8 cellular contexts compared by ENCODE assay signal in the genomic region with DNA sequence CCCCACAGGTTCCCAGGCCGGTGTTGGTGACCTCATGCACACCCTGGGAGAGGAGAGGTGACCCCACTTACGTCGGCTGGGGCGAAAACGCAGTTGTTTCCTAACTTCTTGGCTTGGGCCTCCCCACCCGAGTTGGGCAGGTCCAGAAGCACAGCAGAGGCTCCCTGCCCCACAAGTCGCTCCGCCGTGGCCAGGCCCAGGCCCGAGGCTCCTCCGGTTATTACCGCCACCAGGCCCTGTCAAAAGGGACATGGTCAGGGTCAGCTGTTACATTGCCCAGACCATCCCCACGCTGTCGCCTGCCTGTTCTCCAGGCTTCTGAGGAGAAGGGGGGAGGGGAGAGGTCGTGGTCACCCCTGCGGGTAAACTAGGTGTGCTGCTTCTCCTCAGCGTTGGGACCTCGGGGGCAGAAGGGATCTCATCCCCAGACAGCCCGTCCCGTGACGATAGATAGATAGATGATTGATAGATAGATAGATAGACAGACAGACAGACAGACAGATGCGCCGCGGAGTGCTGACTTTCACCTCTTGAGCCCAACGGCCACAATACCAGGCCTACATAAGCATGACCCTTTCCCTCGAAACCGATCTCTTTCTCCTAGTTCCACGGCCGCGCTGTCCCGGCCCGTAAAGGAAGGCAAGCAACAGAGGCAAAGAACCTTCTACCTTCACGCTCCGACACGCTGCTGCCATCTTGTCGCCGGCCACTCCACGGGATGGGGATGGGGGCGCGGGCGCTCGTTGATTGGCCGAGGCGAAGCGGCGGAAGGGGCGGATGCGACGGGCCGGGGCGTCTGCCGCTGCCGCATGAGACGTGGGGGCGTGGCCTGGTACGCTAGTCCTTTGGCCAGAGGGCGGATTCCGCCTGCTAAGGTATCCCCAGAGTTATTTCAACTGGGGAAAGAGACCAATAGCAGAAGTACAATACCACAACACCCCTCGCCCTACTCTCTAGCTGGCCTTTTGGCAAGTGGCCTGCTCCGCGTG. TPM values are rescaled to one million over a fixed set of nuclear protein-coding genes. Genes with fewer than 3 reads are reported as not detected.
DNase-seq lines count a peak whose midpoint lies in the region; ATAC-seq and TF ChIP-seq lines count a peak whose summit lies in the region.

A gene (minus strand): TSS at position 720 of the 989 bp plus-strand sequence. CDS start 25 bp downstream, at position 695.

- H3K27ac ChIP-seq in ascending aorta: peak within 1 kb of the TSS; percentile 69 to 83
- H3K27ac ChIP-seq in right cardiac atrium (ENCODE audit: low read length): peak within 1 kb of the TSS; percentile 43
- peak within 1 kb of the TSS; percentile 66 for H3K27ac ChIP-seq in rectal smooth muscle tissue (ENCODE audit: low read depth, low read length)
- H3K27ac ChIP-seq in aorta (ENCODE audit: low read depth in 1 of 2, low read length in 2 of 2): peak within 1 kb of the TSS in 1 of 2 donors; percentile 64

- peaks cover 30% of the 10 kb centered on the region for H3K4me1 Mint-ChIP-seq in T-helper 2 cell treated with Interferon-gamma antibody and Interleukin-4, amounts not matched to agents 5 μg/mL and 100 μg/mL, for 36 hours (ENCODE audit: low read depth)

- H3K4me1 ChIP-seq in ascending aorta (no peaks in the 10 kb centered on the region), right cardiac atrium (ENCODE audit: control insufficient read depth, insufficient read depth, low read length) (no peaks in the 10 kb centered on the region), rectal smooth muscle tissue (ENCODE audit: control insufficient read depth, insufficient read depth, low read length) (peaks cover 5% of the 10 kb centered on the region), aorta (ENCODE audit: control insufficient read depth in 1 of 2, insufficient read depth in 2 of 2, low read length in 2 of 2) (no peaks in the 10 kb centered on the region)

- WGBS in right cardiac atrium: 5% methylated on average over 61 of the region's 61 CpGs
- 4 to 27% methylated on average over 56 to 61 of the region's 61 CpGs for WGBS in aorta, 2 donors

- H3K9ac ChIP-seq in rectal smooth muscle tissue (ENCODE audit: low read length): peak within 1 kb of the TSS; percentile 78

- no peaks in the 10 kb centered on the region for H3K9me3 Mint-ChIP-seq in T-helper 2 cell treated with Interferon-gamma antibody and Interleukin-4, amounts not matched to agents 5 μg/mL and 100 μg/mL, for 36 hours

- no peaks in the 10 kb centered on the region for H3K27me3 ChIP-seq in ascending aorta
- no peaks in the 10 kb centered on the region for H3K27me3 ChIP-seq in right cardiac atrium (ENCODE audit: control insufficient read depth, insufficient read depth)
- no peaks in the 10 kb centered on the region for H3K27me3 ChIP-seq in rectal smooth muscle tissue (ENCODE audit: control insufficient read depth, insufficient read depth, low read length)
- H3K27me3 ChIP-seq in aorta (ENCODE audit: control insufficient read depth in 1 of 2, insufficient read depth in 2 of 2, low read length in 1 of 2): no peaks in the 10 kb centered on the region

- H3K36me3 ChIP-seq in ascending aorta (peaks cover 7 to 14% of the 10 kb centered on the region in 2 donors), rectal smooth muscle tissue (ENCODE audit: control insufficient read depth, insufficient read depth, low read length) (peaks cover 3% of the 10 kb centered on the region), aorta (ENCODE audit: control insufficient read depth in 1 of 2, insufficient read depth in 2 of 2, low read length in 1 of 2) (no peaks in the 10 kb centered on the region)

- H3K36me3 Mint-ChIP-seq in T-helper 2 cell treated with Interferon-gamma antibody and Interleukin-4, amounts not matched to agents 5 μg/mL and 100 μg/mL, for 36 hours (ENCODE audit: low read depth): peaks cover 17% of the 10 kb centered on the region

- DNase-seq in NCI-H1694 treated with DMSO at 0.1 percent for 48 hours (lab: John Stamatoyannopoulos, UW) (peak; percentile 66), ascending aorta (ENCODE audit: low spot score in 2 of 2) (peak; percentile 49 to 92), right cardiac atrium (peak; percentile 93 to 96 (median 95)), aorta (peak; percentile 94 to 96)
- DNase-seq in T-helper 2 cell treated with Interferon-gamma antibody and Interleukin-4, amounts not matched to agents 5 μg/mL and 100 μg/mL, for 36 hours (ENCODE audit: low spot score): peak; percentile 85

- ATAC-seq in GM18502 (IDR thresholded peaks at IDR 0.05; ENCODE audit: poor library complexity, unreplicated experiment) (peak; percentile 88), HG02938 (IDR thresholded peaks at IDR 0.05; ENCODE audit: unreplicated experiment) (peak; percentile 95), right cardiac atrium (peak; percentile 98), aorta (ENCODE audit: low FRiP score) (peak; percentile 93)

- H3K27ac Mint-ChIP-seq in T-helper 2 cell treated with Interferon-gamma antibody and Interleukin-4, amounts not matched to agents 5 μg/mL and 100 μg/mL, for 36 hours: peak within 1 kb of the TSS; percentile 90

- intact Hi-C loops in ascending aorta (cut with DNase I) (loop anchor here (1.0 to 5.0 kb wide), 2 partner anchors 12 to 342 kb away; a partner anchor contains a TSS), right cardiac atrium (cut with DNase I) (loop anchor here in 1 of 4 donors (10.0 kb wide), 1 partner anchor 119 kb away; no protein-coding TSS in a partner anchor), aorta (cut with DNase I) (no loop called here)

- TF ChIP-seq CTCF in ascending aorta (IDR thresholded peaks at IDR 0.05): no peak

- no peaks in the 10 kb centered on the region for H3K27me3 Mint-ChIP-seq in T-helper 2 cell treated with Interferon-gamma antibody and Interleukin-4, amounts not matched to agents 5 μg/mL and 100 μg/mL, for 36 hours (ENCODE audit: low read depth)

- H3K9me3 ChIP-seq in ascending aorta (no peaks in the 10 kb centered on the region), right cardiac atrium (ENCODE audit: control insufficient read depth, low read length) (no peaks in the 10 kb centered on the region), aorta (ENCODE audit: control insufficient read depth, low read length) (no peaks in the 10 kb centered on the region)

- H3K4me3 Mint-ChIP-seq in T-helper 2 cell treated with Interferon-gamma antibody and Interleukin-4, amounts not matched to agents 5 μg/mL and 100 μg/mL, for 36 hours: peak within 1 kb of the TSS; percentile 98

- H3K4me3 ChIP-seq in ascending aorta (peak within 1 kb of the TSS; percentile 47 to 72), right cardiac atrium (ENCODE audit: low read length) (peak within 1 kb of the TSS; percentile 54), rectal smooth muscle tissue (ENCODE audit: low read length) (peak within 1 kb of the TSS; percentile 68), aorta (ENCODE audit: low read length in 2 of 2) (peak within 1 kb of the TSS; percentile 23 to 63)

RNA-seq across cellular contexts. Expression of the gene that starts here (rescaled TPM):
- total RNA-seq in ascending aorta (21.5 TPM), right cardiac atrium (100 to 1,000 TPM in 2 of 4 donors, 10 to 100 TPM in 2; 89.3 to 113 (median 106) TPM), aorta (10 to 100 TPM; 51.0 to 64.2 TPM)
- polyA plus RNA-seq in right cardiac atrium (107 TPM), aorta (10 to 100 TPM; 75.8 to 86.0 TPM)
